ENCODE assay signal across 12 cellular contexts in the genomic region with DNA sequence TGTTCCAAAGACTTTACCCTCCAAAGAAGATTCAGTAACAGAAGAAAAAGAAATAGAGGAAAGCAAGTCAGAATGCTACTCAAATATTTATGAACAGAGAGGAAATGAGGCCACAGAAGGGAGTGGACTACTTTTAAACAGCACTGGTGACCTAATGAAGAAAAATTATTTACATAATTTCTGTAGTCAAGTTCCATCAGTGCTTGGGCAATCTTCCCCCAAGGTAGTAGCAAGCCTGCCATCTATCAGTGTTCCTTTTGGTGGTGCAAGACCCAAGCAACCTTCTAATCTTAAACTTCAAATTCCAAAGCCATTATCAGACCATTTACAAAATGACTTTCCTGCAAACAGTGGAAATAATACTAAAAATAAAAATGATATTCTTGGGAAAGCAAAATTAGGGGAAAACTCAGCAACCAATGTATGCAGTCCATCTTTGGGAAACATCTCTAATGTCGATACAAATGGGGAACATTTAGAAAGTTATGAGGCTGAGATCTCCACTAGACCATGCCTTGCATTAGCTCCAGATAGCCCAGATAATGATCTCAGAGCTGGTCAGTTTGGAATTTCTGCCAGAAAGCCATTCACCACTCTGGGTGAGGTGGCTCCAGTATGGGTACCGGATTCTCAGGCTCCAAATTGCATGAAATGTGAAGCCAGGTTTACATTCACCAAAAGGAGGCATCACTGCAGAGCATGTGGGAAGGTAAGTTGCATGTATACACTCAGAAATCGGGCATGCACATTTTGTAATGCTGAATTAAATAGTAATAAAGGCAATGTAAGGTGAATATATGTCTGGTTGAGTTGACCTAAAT.
DNase-seq lines count a peak whose midpoint lies in the region; ATAC-seq and TF ChIP-seq lines count a peak whose summit lies in the region.
"Had no signal": no experiment of that assay in that cellular context is flagged by ENCODE, and none has a peak within 500 bp of the region (broad histone marks: within the 10 kb centered on the region; RNA-seq: fewer than 3 reads in every experiment).

No MANE protein-coding gene starts in this region.

- DNase-seq in GM10266 (ENCODE audit: extremely low spot score) (peak; percentile 8), NOMO-1 treated with dmso at 0.1 percent for 144 hours (lab: John Stamatoyannopoulos, UW; ENCODE audit: unreplicated experiment) (peak; percentile 43), fibroblast of the aortic adventitia (ENCODE audit: low read depth) (peak; percentile 39), AG08396 (ENCODE audit: low spot score) (no peak), SKM-1 (lab: John Stamatoyannopoulos, UW; ENCODE audit: unreplicated experiment) (no peak)
- no peak for DNase-seq in activated CD4-positive, alpha-beta T cell treated with anti-CD3 and anti-CD28 coated beads for 48 hours
- DNase-seq: C1 segment of cervical spinal cord; naive thymus-derived CD8-positive, alpha-beta T cell; NCI-H1048; NCI-H524 treated with DMSO at 0.1 percent for 48 hours had no signal

- no peak for TF ChIP-seq CTCF in GM10266 (IDR thresholded peaks at IDR 0.05; ENCODE audit: control insufficient read depth, insufficient read depth, low read depth, missing control alignments)
- TF ChIP-seq CTCF in fibroblast of the aortic adventitia (IDR thresholded peaks at IDR 0.05; ENCODE audit: insufficient read depth, low read length), result no peak

- no peak overlapping the region for H3K4me3 ChIP-seq in fibroblast of the aortic adventitia (ENCODE audit: low read depth, low read length)

- ATAC-seq in GM21737 (IDR thresholded peaks at IDR 0.05; ENCODE audit: unreplicated experiment) (peak; percentile 12), GM18517 (IDR thresholded peaks at IDR 0.05; ENCODE audit: unreplicated experiment) (no peak)
- ATAC-seq: naive thymus-derived CD8-positive, alpha-beta T cell had no signal

Comparison
In these comparisons a context has a peak if more than half of its experiments do, and no peak if none do; other contexts are left out.
1. DNase-seq: peak in GM10266 (single experiment), NOMO-1 treated with dmso at 0.1 percent for 144 hours (single experiment) and fibroblast of the aortic adventitia (single experiment); none in activated CD4-positive, alpha-beta T cell treated with anti-CD3 and anti-CD28 coated beads for 48 hours (single experiment), AG08396 (single experiment) and SKM-1 (single experiment).